In genomic region chr6:148166339-148166949, GRCh38 we compare ENCODE assay signal across 1 cellular context.
TF ChIP-seq lines count a peak whose summit lies in the region.

No MANE protein-coding gene starts in this region.

TF ChIP-seq in GM23338, 12 proteins besides CTCF, POLR2A, EP300 and RAD21 (continued from another document):
- TF ChIP-seq REST (IDR thresholded peaks at IDR 0.05; ENCODE audit: unreplicated experiment): no peak
